In the genomic region with DNA sequence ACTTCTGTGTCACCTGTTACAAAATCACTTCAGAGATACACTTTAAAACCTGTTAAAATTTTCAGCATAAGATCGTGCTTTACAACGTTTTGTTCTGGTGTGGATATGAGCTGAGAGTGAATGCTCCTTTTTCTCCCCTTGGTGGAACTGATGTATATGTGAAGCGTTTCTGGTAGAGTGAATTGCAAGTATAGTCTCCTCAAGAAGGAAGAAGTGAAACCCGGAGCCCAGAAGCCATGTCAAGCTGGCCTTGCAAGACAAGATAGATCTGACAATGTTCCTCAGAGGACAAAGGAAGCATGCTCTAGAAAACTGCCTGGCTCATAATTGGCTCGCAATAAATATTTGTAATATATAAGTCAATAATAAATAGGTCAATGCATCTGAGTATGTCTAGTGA, we compare ENCODE assay signal across 31 cellular contexts. TPM values are rescaled to one million over a fixed set of nuclear protein-coding genes. Genes with fewer than 3 reads are reported as not detected.
DNase-seq lines count a peak whose midpoint lies in the region; ATAC-seq, FAIRE-seq and TF ChIP-seq lines count a peak whose summit lies in the region.
"Had no signal": no experiment of that assay in that cellular context is flagged by ENCODE, and none has a peak within 500 bp of the region (broad histone marks: within the 10 kb centered on the region; RNA-seq: fewer than 3 reads in every experiment).

No MANE protein-coding gene starts in this region.

- no peak overlapping the region for H2AFZ ChIP-seq in GM12878 (ENCODE audit: control insufficient read depth, low read depth, low read length)

- H3K27me3 Mint-ChIP-seq in activated T-helper 1 cell treated with anti-CD3 and anti-CD28 coated beads, Interleukin-12 subunit alpha, Interleukin-12 subunit beta, Interleukin-2, Interleukin-4 antibody, amounts not matched to agents 30 ng/mL and 10 ng/mL and 1 ng/mL, durations not matched to agents 14 hours and 24 hours and 36 hours (ENCODE audit: insufficient read depth), result no peaks in the 10 kb centered on the region
- H3K27me3 Mint-ChIP-seq: activated CD4-positive, alpha-beta T cell treated with anti-CD3 and anti-CD28 coated beads for 36 hours; activated CD8-positive, alpha-beta memory T cell treated with anti-CD3 and anti-CD28 coated beads, Interleukin-2, amount 10 ng/mL, durations not matched to agents 7 days and 5 days; activated naive CD8-positive, alpha-beta T cell treated with anti-CD3 and anti-CD28 coated beads for 36 hours; activated T-helper 17 cell treated with anti-CD3 and anti-CD28 coated beads, Interleukin-2, amount 50 U/mL, for 72 hours; CD8-positive, alpha-beta memory T cell; stimulated activated naive CD8-positive, alpha-beta T cell treated with anti-CD3 and anti-CD28 coated beads, Interleukin-15, Interleukin-2, amounts not matched to agents 100 ng/mL and 50 ng/mL, for 24 hours had no signal

- TF ChIP-seq EP300 in GM12878 (IDR thresholded peaks at IDR 0.05; ENCODE audit: borderline replicate concordance in 1 of 2, control insufficient read depth in 1 of 2, low read depth in 2 of 2, low read length in 2 of 2), result no peak

- no peak overlapping the region for H3K9ac ChIP-seq in GM12878 (ENCODE audit: control insufficient read depth, insufficient read depth, low read length)

- H3K9me3 ChIP-seq in GM12878 (replicated peaks; ENCODE audit: control insufficient read depth, insufficient read depth, low read length) (no peaks in the 10 kb centered on the region), heart right ventricle (no peaks in the 10 kb centered on the region), breast epithelium (no peaks in the 10 kb centered on the region)
- H3K9me3 ChIP-seq: HAP-1, neutrophil, transverse colon had no signal

- CTCF ChIA-PET in GM12878 (lab: Yijun Ruan, JAX), result interaction anchor here (1.7 kb wide), 1 partner anchor 9 kb away, joined by 4 read pairs; no protein-coding TSS in a partner anchor

- TF ChIP-seq RAD21 in GM12878 (IDR thresholded peaks at IDR 0.05; ENCODE audit: insufficient read depth, low read depth, low read length), result no peak

- RAD21 ChIA-PET in GM12878 (lab: Charles Lee; ENCODE audit: unreplicated experiment), result no interaction called here

- POLR2A ChIA-PET in GM12878 (lab: Charles Lee), result no interaction called here

- H3K27ac Mint-ChIP-seq in activated T-helper 1 cell treated with anti-CD3 and anti-CD28 coated beads, Interleukin-12 subunit alpha, Interleukin-12 subunit beta, Interleukin-2, Interleukin-4 antibody, amounts not matched to agents 30 ng/mL and 10 ng/mL and 1 ng/mL, durations not matched to agents 14 hours and 24 hours and 36 hours, result no peak overlapping the region
- H3K27ac Mint-ChIP-seq: activated CD4-positive, alpha-beta T cell treated with anti-CD3 and anti-CD28 coated beads for 36 hours; activated CD8-positive, alpha-beta memory T cell treated with anti-CD3 and anti-CD28 coated beads, Interleukin-2, amount 10 ng/mL, durations not matched to agents 7 days and 5 days; activated naive CD8-positive, alpha-beta T cell treated with anti-CD3 and anti-CD28 coated beads for 36 hours; activated T-helper 17 cell treated with anti-CD3 and anti-CD28 coated beads, Interleukin-2, amount 50 U/mL, for 72 hours; CD8-positive, alpha-beta memory T cell; stimulated activated naive CD8-positive, alpha-beta T cell treated with anti-CD3 and anti-CD28 coated beads, Interleukin-15, Interleukin-2, amounts not matched to agents 100 ng/mL and 50 ng/mL, for 24 hours; T-cell had no signal

- H4K20me1 ChIP-seq in GM12878 (ENCODE audit: control insufficient read depth, insufficient read depth), result no peaks in the 10 kb centered on the region

- no peaks in the 10 kb centered on the region for H3K36me3 Mint-ChIP-seq in activated T-helper 1 cell treated with anti-CD3 and anti-CD28 coated beads, Interleukin-12 subunit alpha, Interleukin-12 subunit beta, Interleukin-2, Interleukin-4 antibody, amounts not matched to agents 30 ng/mL and 10 ng/mL and 1 ng/mL, durations not matched to agents 14 hours and 24 hours and 36 hours (ENCODE audit: low read depth)
- H3K36me3 Mint-ChIP-seq: activated CD8-positive, alpha-beta memory T cell treated with anti-CD3 and anti-CD28 coated beads, Interleukin-2, amount 10 ng/mL, durations not matched to agents 7 days and 5 days; activated naive CD8-positive, alpha-beta T cell treated with anti-CD3 and anti-CD28 coated beads for 36 hours; CD8-positive, alpha-beta memory T cell; T-cell had no signal

- 10% methylated on average over 5 of the region's 5 CpGs for WGBS in GM12878 (ENCODE audit: insufficient coverage, insufficient replicate concordance, low lambda C conversion rate, missing lambda C conversion rate)
- 86 to 91% methylated on average over 5 of the region's 5 CpGs for WGBS in heart right ventricle, 2 donors

- TF ChIP-seq POLR2A in GM12878 (IDR thresholded peaks at IDR 0.05; ENCODE audit: low read depth, low read length) (no peak), breast epithelium (IDR thresholded peaks at IDR 0.05) (no peak)

- H3K9me3 Mint-ChIP-seq in activated T-helper 1 cell treated with anti-CD3 and anti-CD28 coated beads, Interleukin-12 subunit alpha, Interleukin-12 subunit beta, Interleukin-2, Interleukin-4 antibody, amounts not matched to agents 30 ng/mL and 10 ng/mL and 1 ng/mL, durations not matched to agents 14 hours and 24 hours and 36 hours, result no peaks in the 10 kb centered on the region
- H3K9me3 Mint-ChIP-seq: activated naive CD8-positive, alpha-beta T cell treated with anti-CD3 and anti-CD28 coated beads for 36 hours; activated T-helper 17 cell treated with anti-CD3 and anti-CD28 coated beads, Interleukin-2, amount 50 U/mL, for 72 hours; CD8-positive, alpha-beta memory T cell; stimulated activated naive CD8-positive, alpha-beta T cell treated with anti-CD3 and anti-CD28 coated beads, Interleukin-15, Interleukin-2, amounts not matched to agents 100 ng/mL and 50 ng/mL, for 24 hours; T-cell had no signal

- no peak overlapping the region for H3K27ac ChIP-seq in GM12878 (ENCODE audit: control insufficient read depth, insufficient read depth)
- H3K27ac ChIP-seq in heart right ventricle, result no peak overlapping the region
- H3K27ac ChIP-seq in breast epithelium, result no peak overlapping the region
- H3K27ac ChIP-seq: neutrophil, transverse colon had no signal

- H3K4me2 ChIP-seq in GM12878 (ENCODE audit: control insufficient read depth, insufficient read depth), result no peak overlapping the region

- intact Hi-C loops in GM12878 (cut with micrococcal nuclease; ENCODE audit: unreplicated experiment), result no loop called here
- intact Hi-C loops in heart right ventricle (cut with DNase I), result no loop called here
- intact Hi-C loops in breast epithelium (cut with DNase I; ENCODE audit: low total_unique reads), result no loop called here
- intact Hi-C loops in activated T-helper 1 cell treated with anti-CD3 and anti-CD28 coated beads, Interleukin-12 subunit alpha, Interleukin-12 subunit beta, Interleukin-2, Interleukin-4 antibody, amounts not matched to agents 30 ng/mL and 10 ng/mL and 1 ng/mL, durations not matched to agents 14 hours and 24 hours and 36 hours (cut with micrococcal nuclease), result no loop called here

- peak; percentile 89 for DNase-seq in MV-4-11 (lab: John Stamatoyannopoulos, UW)
- no peak for DNase-seq in GM12878 (ENCODE audit: low read depth, low spot score)
- DNase-seq in NCI-H1105 (lab: John Stamatoyannopoulos, UW), result no peak
- DNase-seq in heart right ventricle, result no peak
- no peak for DNase-seq in breast epithelium (ENCODE audit: low spot score in 2 of 2)
- no peak for DNase-seq in activated T-helper 1 cell treated with anti-CD3 and anti-CD28 coated beads, Interleukin-12 subunit alpha, Interleukin-12 subunit beta, Interleukin-2, Interleukin-4 antibody, amounts not matched to agents 30 ng/mL and 10 ng/mL and 1 ng/mL, durations not matched to agents 14 hours and 24 hours and 36 hours (ENCODE audit: low spot score)
- DNase-seq: activated CD4-positive, alpha-beta T cell treated with anti-CD3 and anti-CD28 coated beads for 36 hours; activated CD8-positive, alpha-beta memory T cell treated with anti-CD3 and anti-CD28 coated beads, Interleukin-2, amount 10 ng/mL, durations not matched to agents 7 days and 5 days; activated naive CD8-positive, alpha-beta T cell treated with anti-CD3 and anti-CD28 coated beads for 36 hours; CD8-positive, alpha-beta memory T cell; DMS79; effector CD4-positive, alpha-beta T cell; foreskin melanocyte; NCI-H1048; NCI-H2081 treated with DMSO at 0.1 percent for 48 hours; NCI-H446 treated with DMSO at 0.1 percent for 48 hours; small intestine; T-cell; transverse colon had no signal

- no peak for FAIRE-seq in GM12878 (lab: Jason Lieb, UNC)
- FAIRE-seq: GM18507, keratinocyte, small intestine had no signal

- TF ChIP-seq CTCF in GM12878 (IDR thresholded peaks at IDR 0.05 in 2 of 3, conservative IDR thresholded peaks at IDR 0.05 in 1 of 3; ENCODE audit: control insufficient read depth in 2 of 3, extremely low read depth in 1 of 3, insufficient read depth in 1 of 3, low read depth in 3 of 3, low read length in 3 of 3) (no peak), heart right ventricle (IDR thresholded peaks at IDR 0.05) (no peak), breast epithelium (IDR thresholded peaks at IDR 0.05) (no peak)

- H3K36me3 ChIP-seq in GM12878 (ENCODE audit: control insufficient read depth in 2 of 2, insufficient read depth in 2 of 2, low read length in 1 of 2) (no peaks in the 10 kb centered on the region), heart right ventricle (no peaks in the 10 kb centered on the region), breast epithelium (no peaks in the 10 kb centered on the region)
- H3K36me3 ChIP-seq: HAP-1, neutrophil, transverse colon had no signal

- H3K79me2 ChIP-seq in GM12878 (ENCODE audit: control insufficient read depth, insufficient read depth, low read length), result no peaks in the 10 kb centered on the region

- in situ Hi-C loops in GM12878 (cut with MboI), result no loop called here

- H3K27me3 ChIP-seq in GM12878 (replicated peaks in 1 of 2; ENCODE audit: control insufficient read depth in 2 of 2, insufficient read depth in 2 of 2, low read length in 1 of 2), result no peaks in the 10 kb centered on the region; a peak in 1 of 4 replicates
- H3K27me3 ChIP-seq in heart right ventricle, result no peaks in the 10 kb centered on the region
- no peaks in the 10 kb centered on the region for H3K27me3 ChIP-seq in breast epithelium
- H3K27me3 ChIP-seq: neutrophil, transverse colon had no signal

- H3K4me3 ChIP-seq in GM12878, result no peak overlapping the region
- H3K4me3 ChIP-seq in heart right ventricle, result no peak overlapping the region
- no peak overlapping the region for H3K4me3 ChIP-seq in breast epithelium
- H3K4me3 ChIP-seq: HAP-1, lung, transverse colon had no signal

- no peak overlapping the region for H3K4me3 Mint-ChIP-seq in activated T-helper 1 cell treated with anti-CD3 and anti-CD28 coated beads, Interleukin-12 subunit alpha, Interleukin-12 subunit beta, Interleukin-2, Interleukin-4 antibody, amounts not matched to agents 30 ng/mL and 10 ng/mL and 1 ng/mL, durations not matched to agents 14 hours and 24 hours and 36 hours
- H3K4me3 Mint-ChIP-seq: activated CD4-positive, alpha-beta T cell treated with anti-CD3 and anti-CD28 coated beads for 36 hours; activated CD8-positive, alpha-beta memory T cell treated with anti-CD3 and anti-CD28 coated beads, Interleukin-2, amount 10 ng/mL, durations not matched to agents 7 days and 5 days; activated naive CD8-positive, alpha-beta T cell treated with anti-CD3 and anti-CD28 coated beads for 36 hours; activated T-helper 17 cell treated with anti-CD3 and anti-CD28 coated beads, Interleukin-2, amount 50 U/mL, for 72 hours; CD8-positive, alpha-beta memory T cell; stimulated activated naive CD8-positive, alpha-beta T cell treated with anti-CD3 and anti-CD28 coated beads, Interleukin-15, Interleukin-2, amounts not matched to agents 100 ng/mL and 50 ng/mL, for 24 hours; T-cell had no signal

- H3K4me1 Mint-ChIP-seq in activated T-helper 1 cell treated with anti-CD3 and anti-CD28 coated beads, Interleukin-12 subunit alpha, Interleukin-12 subunit beta, Interleukin-2, Interleukin-4 antibody, amounts not matched to agents 30 ng/mL and 10 ng/mL and 1 ng/mL, durations not matched to agents 14 hours and 24 hours and 36 hours (ENCODE audit: low read depth), result no peaks in the 10 kb centered on the region
- H3K4me1 Mint-ChIP-seq: activated CD4-positive, alpha-beta T cell treated with anti-CD3 and anti-CD28 coated beads for 36 hours; activated CD8-positive, alpha-beta memory T cell treated with anti-CD3 and anti-CD28 coated beads, Interleukin-2, amount 10 ng/mL, durations not matched to agents 7 days and 5 days; activated naive CD8-positive, alpha-beta T cell treated with anti-CD3 and anti-CD28 coated beads for 36 hours; activated T-helper 17 cell treated with anti-CD3 and anti-CD28 coated beads, Interleukin-2, amount 50 U/mL, for 72 hours; CD8-positive, alpha-beta memory T cell; T-cell had no signal

- SMC1A ChIA-PET in GM12878 (lab: Charles Lee; ENCODE audit: uncharacterized antibody, unreplicated experiment), result no interaction called here

- BruUV-seq in GM12878 (replicated peaks; lab: Mats Ljungman, UMichigan), result no TSS peak

- peak; percentile 49 for ATAC-seq in GM18867 (IDR thresholded peaks at IDR 0.05; ENCODE audit: unreplicated experiment)
- peak; percentile 54 for ATAC-seq in HG02588 (IDR thresholded peaks at IDR 0.05; ENCODE audit: unreplicated experiment)
- peak; percentile 67 for ATAC-seq in GM12878
- ATAC-seq in heart right ventricle, result no peak
- ATAC-seq: activated CD4-positive, alpha-beta T cell treated with anti-CD3 and anti-CD28 coated beads for 36 hours; activated CD8-positive, alpha-beta memory T cell treated with anti-CD3 and anti-CD28 coated beads, Interleukin-2, amount 10 ng/mL, durations not matched to agents 7 days and 5 days; activated T-helper 17 cell treated with anti-CD3 and anti-CD28 coated beads, Interleukin-2, amount 50 U/mL, for 72 hours; Right ventricle myocardium inferior; T-cell had no signal

- H3K4me1 ChIP-seq in GM12878 (ENCODE audit: control insufficient read depth, insufficient read depth, low read length) (no peaks in the 10 kb centered on the region), heart right ventricle (no peaks in the 10 kb centered on the region), breast epithelium (no peaks in the 10 kb centered on the region)
- H3K4me1 ChIP-seq: transverse colon had no signal

RNA-seq across cellular contexts. Expression of gene SERPINI2, which starts 23.6 kb away (rescaled TPM):
- not detected in 2 replicates for total RNA-seq in GM12878 (2013; cell fraction: nucleolus; rRNA removed)
- not detected in 2 replicates for total RNA-seq in GM12878 (2014; rRNA removed)
- not detected in 2 replicates for total RNA-seq in GM12878 (2014; rRNA removed; fragmentation: Illumina TruSeq; extraction: Trizol)
- total RNA-seq in GM12878 (2021), result 0.19 and 0.33 TPM in 2 replicates
- polyA plus RNA-seq in GM12878 (2011; ENCODE audit: low read depth), result not detected
- not detected in 2 replicates for polyA plus RNA-seq in GM12878 (2011; rRNA removed)
- not detected in 2 replicates for polyA plus RNA-seq in GM12878 (2011; cell fraction: cytosol; rRNA removed)
- polyA plus RNA-seq in GM12878 (2011; cell fraction: nucleus; rRNA removed), result not detected in 2 replicates
- polyA plus RNA-seq in GM12878 (2012), result not detected in 2 replicates
- polyA plus RNA-seq in GM12878 (2014; fragmentation: Illumina TruSeq; extraction: Trizol), result not detected in 2 replicates
- polyA plus RNA-seq in GM12878 (2014; fragmentation: Nextera tagmentation; extraction: Ambion mirVana), result not detected
- polyA plus RNA-seq in GM12878 (2014; rRNA removed), result not detected in 2 replicates
- polyA plus RNA-seq in GM12878 (2016; fragmentation: Nextera tagmentation; extraction: Ambion mirVana), result not detected
- polyA minus RNA-seq in GM12878 (2011; rRNA and poly(A)+ RNA removed), result not detected in 2 replicates
- not detected in 2 replicates for polyA minus RNA-seq in GM12878 (2011; cell fraction: cytosol; rRNA and poly(A)+ RNA removed)
- not detected in 2 replicates for polyA minus RNA-seq in GM12878 (2011; cell fraction: nucleus; rRNA and poly(A)+ RNA removed)
- under 1 TPM in 5 of 10 donors, not detected in 5; 0.40 to 0.76 (median 0.49) TPM for total RNA-seq in heart right ventricle
- polyA plus RNA-seq in heart right ventricle, result under 1 TPM; 0.06 to 0.37 TPM
- total RNA-seq in breast epithelium, result 1 to 10 TPM in 1 of 3 donors, not detected in 2; 1.6 TPM
- total RNA-seq in activated T-helper 1 cell treated with anti-CD3 and anti-CD28 coated beads, Interleukin-12 subunit alpha, Interleukin-12 subunit beta, Interleukin-2, Interleukin-4 antibody, amounts not matched to agents 30 ng/mL and 10 ng/mL and 1 ng/mL, durations not matched to agents 14 hours and 24 hours and 36 hours, result not detected in 2 replicates
- total RNA-seq: activated CD4-positive, alpha-beta T cell treated with anti-CD3 and anti-CD28 coated beads for 36 hours; activated CD8-positive, alpha-beta memory T cell treated with anti-CD3 and anti-CD28 coated beads, Interleukin-2, amount 10 ng/mL, durations not matched to agents 7 days and 5 days; activated naive CD8-positive, alpha-beta T cell treated with anti-CD3 and anti-CD28 coated beads for 36 hours; activated T-helper 17 cell treated with anti-CD3 and anti-CD28 coated beads, Interleukin-2, amount 50 U/mL, for 72 hours; CD8-positive, alpha-beta memory T cell; chondrocyte; pulmonary artery endothelial cell; Right ventricle myocardium inferior; transverse colon had no signal
- polyA plus RNA-seq: CD8-positive, alpha-beta memory T cell; keratinocyte had no signal

Comparison
In these comparisons a context has a peak if more than half of its experiments do, and no peak if none do; other contexts are left out.
1. ATAC-seq: peak in GM18867 (single experiment), HG02588 (single experiment) and GM12878 (single experiment); none in heart right ventricle (0 of 8).